ENCODE assay signal across 20 cellular contexts in genomic region chr11:2461253-2462091, GRCh38. TPM values are rescaled to one million over a fixed set of nuclear protein-coding genes. Genes with fewer than 3 reads are reported as not detected.
DNase-seq lines count a peak whose midpoint lies in the region; ATAC-seq and TF ChIP-seq lines count a peak whose summit lies in the region.
"Had no signal": no experiment of that assay in that cellular context is flagged by ENCODE, and none has a peak within 500 bp of the region (broad histone marks: within the 10 kb centered on the region; RNA-seq: fewer than 3 reads in every experiment).

No MANE protein-coding gene starts in this region.

- no peaks in the 10 kb centered on the region for H3K9me3 ChIP-seq in heart left ventricle
- H3K9me3 ChIP-seq in naive thymus-derived CD4-positive, alpha-beta T cell (ENCODE audit: control insufficient read depth in 2 of 3, low read length in 3 of 3) = no peaks in the 10 kb centered on the region
- H3K9me3 ChIP-seq: esophagus squamous epithelium had no signal

- POLR2A ChIA-PET in naive thymus-derived CD4-positive, alpha-beta T cell (lab: Charles Lee) = no interaction called here

- peak overlapping the region in 2 of 10 donors; percentile 16 to 50 for H3K4me3 Mint-ChIP-seq in naive thymus-derived CD4-positive, alpha-beta T cell
- H3K4me3 Mint-ChIP-seq: CD8-positive, alpha-beta T cell had no signal

- peaks cover 5 to 86% (median 65%) of the 10 kb centered on the region in 7 donors for H3K4me1 Mint-ChIP-seq in naive thymus-derived CD4-positive, alpha-beta T cell

- peak overlapping the region in 2 of 12 donors; percentile 19 to 22 for H3K4me3 ChIP-seq in heart left ventricle
- H3K4me3 ChIP-seq in naive thymus-derived CD4-positive, alpha-beta T cell (ENCODE audit: low read length) = no peak overlapping the region
- H3K4me3 ChIP-seq: dorsolateral prefrontal cortex, esophagus squamous epithelium had no signal

- WGBS in heart left ventricle, 4 donors = 48 to 58% (median 54%) methylated on average over 18 to 19 of the region's 19 CpGs

- intact Hi-C loops in heart left ventricle (cut with DNase I) = loop anchor here in 4 of 10 donors (5.0 kb wide), 2 partner anchors 51 to 56 kb away; no protein-coding TSS in a partner anchor
- intact Hi-C loops in naive thymus-derived CD4-positive, alpha-beta T cell (cut with micrococcal nuclease) = no loop called here

- peaks cover 0 to 76% (median 33%) of the 10 kb centered on the region in 12 donors for H3K4me1 ChIP-seq in heart left ventricle
- H3K4me1 ChIP-seq in naive thymus-derived CD4-positive, alpha-beta T cell (ENCODE audit: control insufficient read depth in 2 of 2, insufficient read depth in 2 of 2, low read length in 2 of 2) = peaks cover 1 to 39% of the 10 kb centered on the region in 2 donors

- no peaks in the 10 kb centered on the region for H3K27me3 Mint-ChIP-seq in naive thymus-derived CD4-positive, alpha-beta T cell

- H3K36me3 ChIP-seq in heart left ventricle = no peaks in the 10 kb centered on the region
- no peaks in the 10 kb centered on the region for H3K36me3 ChIP-seq in naive thymus-derived CD4-positive, alpha-beta T cell (ENCODE audit: control insufficient read depth in 2 of 3, insufficient read depth in 3 of 3, low read length in 3 of 3)
- H3K36me3 ChIP-seq: esophagus squamous epithelium had no signal

- CTCF ChIA-PET in naive thymus-derived CD4-positive, alpha-beta T cell (lab: Charles Lee) = no interaction called here

- TF ChIP-seq POLR2A in heart left ventricle (IDR thresholded peaks at IDR 0.05) = peak in 1 of 2 donors; percentile 38

- H3K36me3 Mint-ChIP-seq in naive thymus-derived CD4-positive, alpha-beta T cell = no peaks in the 10 kb centered on the region
- H3K36me3 Mint-ChIP-seq: CD8-positive, alpha-beta T cell had no signal

- ATAC-seq in heart left ventricle (peak; percentile 22 to 68 (median 65)), GM18519 (IDR thresholded peaks at IDR 0.05; ENCODE audit: low FRiP score, unreplicated experiment) (no peak)
- no peak for ATAC-seq in naive thymus-derived CD4-positive, alpha-beta T cell
- ATAC-seq: activated CD4-positive, CD25-positive, alpha-beta regulatory T cell treated with anti-CD3 and anti-CD28 coated beads, Interleukin-2, amount 50 U/mL, for 24 hours; CD8-positive, alpha-beta T cell had no signal

- no peaks in the 10 kb centered on the region for H3K27me3 ChIP-seq in heart left ventricle
- no peaks in the 10 kb centered on the region for H3K27me3 ChIP-seq in naive thymus-derived CD4-positive, alpha-beta T cell (ENCODE audit: control insufficient read depth in 2 of 2, insufficient read depth in 2 of 2, low read length in 2 of 2)
- H3K27me3 ChIP-seq: esophagus squamous epithelium had no signal

- TF ChIP-seq CTCF in heart left ventricle (IDR thresholded peaks at IDR 0.05) = no peak

- no peaks in the 10 kb centered on the region for H3K9me3 Mint-ChIP-seq in naive thymus-derived CD4-positive, alpha-beta T cell
- H3K9me3 Mint-ChIP-seq: CD8-positive, alpha-beta T cell had no signal

- peak overlapping the region in 6 of 9 donors; percentile 25 to 66 (median 40) for H3K27ac Mint-ChIP-seq in naive thymus-derived CD4-positive, alpha-beta T cell
- H3K27ac Mint-ChIP-seq: CD8-positive, alpha-beta T cell had no signal

- H3K27ac ChIP-seq in heart left ventricle = peak overlapping the region; percentile 79 to 97 (median 89)
- H3K27ac ChIP-seq in naive thymus-derived CD4-positive, alpha-beta T cell (ENCODE audit: low read depth, low read length) = no peak overlapping the region
- H3K27ac ChIP-seq: dorsolateral prefrontal cortex, esophagus squamous epithelium had no signal

- DNase-seq in activated effector memory CD4-positive, alpha-beta T cell treated with anti-CD3 and anti-CD28 coated beads, Interleukin-2, amount 50 U/mL, for 16 hours = peak; percentile 39
- no peak for DNase-seq in activated effector memory CD4-positive, alpha-beta T cell treated with Interleukin-2 at 50 U/mL for 16 hours
- DNase-seq in heart left ventricle (peak; percentile 59 to 82 (median 70)), germinal center (ENCODE audit: low spot score) (no peak), NCI-H748 treated with DMSO at 0.1 percent for 48 hours (lab: John Stamatoyannopoulos, UW) (no peak)
- no peak for DNase-seq in naive thymus-derived CD4-positive, alpha-beta T cell
- no peak for DNase-seq in stimulated activated CD4-positive, alpha-beta T cell treated with anti-CD3 and anti-CD28 coated beads, Interleukin-4, amount 100 ng/mL, for 4 hours
- DNase-seq: activated naive CD4-positive, alpha-beta T cell treated with Interleukin-2 at 50 U/mL for 16 hours; CD8-positive, alpha-beta T cell; esophagus squamous epithelium; glutamatergic neuron; midbrain; NCI-H2081 treated with DMSO at 0.1 percent for 48 hours; NCI-H82; occipital lobe; T-helper 1 cell had no signal

RNA-seq across cellular contexts. Expression of gene KCNQ1, which starts 16.7 kb away (rescaled TPM):
- 10 to 100 TPM; 18.6 to 42.4 (median 38.4) TPM for total RNA-seq in heart left ventricle
- 10 to 100 TPM; 24.7 to 31.4 TPM for polyA plus RNA-seq in heart left ventricle
- total RNA-seq in naive thymus-derived CD4-positive, alpha-beta T cell = 10 to 100 TPM; 14.7 to 46.4 (median 41.4) TPM
- polyA plus RNA-seq in naive thymus-derived CD4-positive, alpha-beta T cell = 10 to 100 TPM; 15.8 to 20.9 TPM
- total RNA-seq: Daoy had no signal

RNA-seq across cellular contexts. Expression of gene TRPM5, which starts 17.2 kb away (rescaled TPM):
- total RNA-seq in heart left ventricle = not detected
- not detected for polyA plus RNA-seq in heart left ventricle
- 1 to 10 TPM in 1 of 5 experiments, under 1 TPM in 4; 0.05 to 1.1 (median 0.73) TPM for total RNA-seq in naive thymus-derived CD4-positive, alpha-beta T cell
- under 1 TPM in 1 of 2 donors, not detected in 1; 0.09 TPM for polyA plus RNA-seq in naive thymus-derived CD4-positive, alpha-beta T cell
- total RNA-seq: esophagus squamous epithelium, occipital lobe had no signal

Comparison
In these comparisons a context has a peak if more than half of its experiments do, and no peak if none do; other contexts are left out.
1. DNase-seq: peak in activated effector memory CD4-positive, alpha-beta T cell treated with anti-CD3 and anti-CD28 coated beads, Interleukin-2, amount 50 U/mL, for 16 hours (single experiment) and heart left ventricle (5 of 5); none in activated effector memory CD4-positive, alpha-beta T cell treated with Interleukin-2 at 50 U/mL for 16 hours (single experiment), naive thymus-derived CD4-positive, alpha-beta T cell (0 of 9), germinal center (single experiment), stimulated activated CD4-positive, alpha-beta T cell treated with anti-CD3 and anti-CD28 coated beads, Interleukin-4, amount 100 ng/mL, for 4 hours (0 of 2) and NCI-H748 treated with DMSO at 0.1 percent for 48 hours (single experiment).
2. ATAC-seq: peak in heart left ventricle (4 of 4); none in naive thymus-derived CD4-positive, alpha-beta T cell (single experiment) and GM18519 (single experiment).